1 cellular context compared by ENCODE assay signal in the genomic region with DNA sequence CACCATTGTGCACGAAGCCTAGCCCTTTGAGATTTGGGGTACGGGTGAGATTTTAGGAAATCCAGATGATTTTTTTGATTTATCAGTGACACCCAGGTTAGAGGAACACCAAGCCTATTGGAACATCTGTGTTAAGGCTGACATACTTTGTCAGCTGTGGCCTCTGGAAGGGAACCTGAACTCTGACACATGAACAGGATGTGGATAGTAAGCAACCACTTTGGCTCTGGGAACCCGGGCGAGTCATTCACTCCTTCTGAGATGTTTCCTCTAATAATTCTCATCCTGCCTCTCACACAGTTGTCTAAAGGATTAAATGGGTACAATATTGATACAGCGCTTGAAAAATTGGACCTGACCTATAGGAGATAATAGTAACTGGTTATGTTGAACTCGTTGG.
TF ChIP-seq lines count a peak whose summit lies in the region.

No MANE protein-coding gene starts in this region.

TF ChIP-seq in WTC11, 78 proteins besides CTCF, POLR2A, EP300 and RAD21 (continued from another document):
- TF ChIP-seq, protein P1, sequence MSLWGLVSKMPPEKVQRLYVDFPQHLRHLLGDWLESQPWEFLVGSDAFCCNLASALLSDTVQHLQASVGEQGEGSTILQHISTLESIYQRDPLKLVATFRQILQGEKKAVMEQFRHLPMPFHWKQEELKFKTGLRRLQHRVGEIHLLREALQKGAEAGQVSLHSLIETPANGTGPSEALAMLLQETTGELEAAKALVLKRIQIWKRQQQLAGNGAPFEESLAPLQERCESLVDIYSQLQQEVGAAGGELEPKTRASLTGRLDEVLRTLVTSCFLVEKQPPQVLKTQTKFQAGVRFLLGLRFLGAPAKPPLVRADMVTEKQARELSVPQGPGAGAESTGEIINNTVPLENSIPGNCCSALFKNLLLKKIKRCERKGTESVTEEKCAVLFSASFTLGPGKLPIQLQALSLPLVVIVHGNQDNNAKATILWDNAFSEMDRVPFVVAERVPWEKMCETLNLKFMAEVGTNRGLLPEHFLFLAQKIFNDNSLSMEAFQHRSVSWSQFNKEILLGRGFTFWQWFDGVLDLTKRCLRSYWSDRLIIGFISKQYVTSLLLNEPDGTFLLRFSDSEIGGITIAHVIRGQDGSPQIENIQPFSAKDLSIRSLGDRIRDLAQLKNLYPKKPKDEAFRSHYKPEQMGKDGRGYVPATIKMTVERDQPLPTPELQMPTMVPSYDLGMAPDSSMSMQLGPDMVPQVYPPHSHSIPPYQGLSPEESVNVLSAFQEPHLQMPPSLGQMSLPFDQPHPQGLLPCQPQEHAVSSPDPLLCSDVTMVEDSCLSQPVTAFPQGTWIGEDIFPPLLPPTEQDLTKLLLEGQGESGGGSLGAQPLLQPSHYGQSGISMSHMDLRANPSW (CRISPR knock-in tag; conservative IDR thresholded peaks at IDR 0.05; ENCODE audit: low read depth): no peak
- TF ChIP-seq OVOL2 (CRISPR knock-in tag; IDR thresholded peaks at IDR 0.05; ENCODE audit: borderline replicate concordance) (no peak), ZNF263 (CRISPR knock-in tag; IDR thresholded peaks at IDR 0.05; ENCODE audit: low read depth) (no peak), PRRX2 (CRISPR knock-in tag; IDR thresholded peaks at IDR 0.05) (no peak), SP1 (CRISPR knock-in tag; conservative IDR thresholded peaks at IDR 0.05) (no peak), EMX1 (CRISPR knock-in tag; IDR thresholded peaks at IDR 0.05) (no peak), ZNF416 (CRISPR knock-in tag; IDR thresholded peaks at IDR 0.05) (no peak), ZNF232 (CRISPR knock-in tag; IDR thresholded peaks at IDR 0.05) (no peak)
- TF ChIP-seq, protein P2, sequence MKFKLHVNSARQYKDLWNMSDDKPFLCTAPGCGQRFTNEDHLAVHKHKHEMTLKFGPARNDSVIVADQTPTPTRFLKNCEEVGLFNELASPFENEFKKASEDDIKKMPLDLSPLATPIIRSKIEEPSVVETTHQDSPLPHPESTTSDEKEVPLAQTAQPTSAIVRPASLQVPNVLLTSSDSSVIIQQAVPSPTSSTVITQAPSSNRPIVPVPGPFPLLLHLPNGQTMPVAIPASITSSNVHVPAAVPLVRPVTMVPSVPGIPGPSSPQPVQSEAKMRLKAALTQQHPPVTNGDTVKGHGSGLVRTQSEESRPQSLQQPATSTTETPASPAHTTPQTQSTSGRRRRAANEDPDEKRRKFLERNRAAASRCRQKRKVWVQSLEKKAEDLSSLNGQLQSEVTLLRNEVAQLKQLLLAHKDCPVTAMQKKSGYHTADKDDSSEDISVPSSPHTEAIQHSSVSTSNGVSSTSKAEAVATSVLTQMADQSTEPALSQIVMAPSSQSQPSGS (CRISPR knock-in tag; IDR thresholded peaks at IDR 0.05; ENCODE audit: borderline replicate concordance, low read depth): no peak
- TF ChIP-seq, protein P3, sequence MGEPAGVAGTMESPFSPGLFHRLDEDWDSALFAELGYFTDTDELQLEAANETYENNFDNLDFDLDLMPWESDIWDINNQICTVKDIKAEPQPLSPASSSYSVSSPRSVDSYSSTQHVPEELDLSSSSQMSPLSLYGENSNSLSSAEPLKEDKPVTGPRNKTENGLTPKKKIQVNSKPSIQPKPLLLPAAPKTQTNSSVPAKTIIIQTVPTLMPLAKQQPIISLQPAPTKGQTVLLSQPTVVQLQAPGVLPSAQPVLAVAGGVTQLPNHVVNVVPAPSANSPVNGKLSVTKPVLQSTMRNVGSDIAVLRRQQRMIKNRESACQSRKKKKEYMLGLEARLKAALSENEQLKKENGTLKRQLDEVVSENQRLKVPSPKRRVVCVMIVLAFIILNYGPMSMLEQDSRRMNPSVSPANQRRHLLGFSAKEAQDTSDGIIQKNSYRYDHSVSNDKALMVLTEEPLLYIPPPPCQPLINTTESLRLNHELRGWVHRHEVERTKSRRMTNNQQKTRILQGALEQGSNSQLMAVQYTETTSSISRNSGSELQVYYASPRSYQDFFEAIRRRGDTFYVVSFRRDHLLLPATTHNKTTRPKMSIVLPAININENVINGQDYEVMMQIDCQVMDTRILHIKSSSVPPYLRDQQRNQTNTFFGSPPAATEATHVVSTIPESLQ (CRISPR knock-in tag; IDR thresholded peaks at IDR 0.05): no peak
- TF ChIP-seq, protein P4, sequence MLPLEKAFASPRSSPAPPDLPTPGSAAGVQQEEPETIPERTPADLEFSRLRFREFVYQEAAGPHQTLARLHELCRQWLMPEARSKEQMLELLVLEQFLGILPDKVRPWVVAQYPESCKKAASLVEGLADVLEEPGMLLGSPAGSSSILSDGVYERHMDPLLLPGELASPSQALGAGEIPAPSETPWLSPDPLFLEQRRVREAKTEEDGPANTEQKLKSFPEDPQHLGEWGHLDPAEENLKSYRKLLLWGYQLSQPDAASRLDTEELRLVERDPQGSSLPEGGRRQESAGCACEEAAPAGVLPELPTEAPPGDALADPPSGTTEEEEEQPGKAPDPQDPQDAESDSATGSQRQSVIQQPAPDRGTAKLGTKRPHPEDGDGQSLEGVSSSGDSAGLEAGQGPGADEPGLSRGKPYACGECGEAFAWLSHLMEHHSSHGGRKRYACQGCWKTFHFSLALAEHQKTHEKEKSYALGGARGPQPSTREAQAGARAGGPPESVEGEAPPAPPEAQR (CRISPR knock-in tag; IDR thresholded peaks at IDR 0.05): no peak
